ENCODE assay signal across 17 cellular contexts in the genomic region with DNA sequence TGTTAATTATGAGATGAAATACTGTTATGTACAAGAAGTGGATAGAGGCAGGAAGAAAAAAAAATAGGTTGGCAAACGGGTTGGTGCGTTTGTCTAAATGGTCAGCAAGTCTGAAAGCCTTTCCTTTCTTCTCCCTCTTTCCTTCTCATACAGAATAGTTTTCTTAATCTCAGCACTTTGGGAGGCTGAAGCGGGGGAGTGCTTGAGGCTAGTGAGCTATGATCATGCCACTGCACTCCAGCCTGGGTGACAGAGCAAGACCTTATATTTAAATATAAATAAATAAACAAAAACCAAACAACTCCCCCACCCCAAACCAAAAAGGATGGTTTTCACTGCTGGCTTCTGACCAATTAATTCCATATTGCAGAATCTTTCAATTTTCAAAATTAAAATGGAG.
DNase-seq lines count a peak whose midpoint lies in the region; ATAC-seq and TF ChIP-seq lines count a peak whose summit lies in the region.
"Had no signal": no experiment of that assay in that cellular context is flagged by ENCODE, and none has a peak within 500 bp of the region (broad histone marks: within the 10 kb centered on the region; RNA-seq: fewer than 3 reads in every experiment).

No MANE protein-coding gene starts in this region.

- no peaks in the 10 kb centered on the region for H3K9me2 ChIP-seq in Karpas-422 (replicated peaks; ENCODE audit: insufficient read depth, low read length)

- peak overlapping the region; percentile 90 for H3K27ac Mint-ChIP-seq in natural killer cell

- no peak overlapping the region for H2AFZ ChIP-seq in Karpas-422 (ENCODE audit: low read length)

- peaks cover 44 to 46% of the 10 kb centered on the region in 2 donors for H3K4me1 Mint-ChIP-seq in natural killer cell

- H3K36me3 Mint-ChIP-seq in natural killer cell: peaks cover 8% of the 10 kb centered on the region

- TF ChIP-seq POLR2A in thyroid gland (IDR thresholded peaks at IDR 0.05): no peak

- intact Hi-C loops in heart right ventricle (cut with DNase I): no loop called here
- intact Hi-C loops in left ventricle myocardium superior (cut with micrococcal nuclease): no loop called here
- intact Hi-C loops in dorsolateral prefrontal cortex (cut with DNase I): loop anchor here in 1 of 2 donors (10.0 kb wide), 1 partner anchor 57 kb away; no protein-coding TSS in a partner anchor
- intact Hi-C loops in natural killer cell (cut with micrococcal nuclease): no loop called here
- intact Hi-C loops in thyroid gland (cut with DNase I): loop anchor here (10.0 kb wide), 1 partner anchor 63 kb away; no protein-coding TSS in a partner anchor

- H4K20me1 ChIP-seq in Karpas-422 (ENCODE audit: insufficient read depth, low read depth, low read length): no peaks in the 10 kb centered on the region

- H3K9me3 ChIP-seq in heart right ventricle (no peaks in the 10 kb centered on the region), thyroid gland (no peaks in the 10 kb centered on the region), Karpas-422 (ENCODE audit: low read length) (no peaks in the 10 kb centered on the region)
- H3K9me3 ChIP-seq: A549 had no signal

- H3K27me3 ChIP-seq in heart right ventricle (no peaks in the 10 kb centered on the region), dorsolateral prefrontal cortex (no peaks in the 10 kb centered on the region), thyroid gland (no peaks in the 10 kb centered on the region), Karpas-422 (ENCODE audit: low read length) (no peaks in the 10 kb centered on the region)

- peak overlapping the region; percentile 11 to 72 (median 61) for H3K27ac ChIP-seq in heart right ventricle
- peak overlapping the region in 42 of 59 donors; percentile 1 to 86 (median 70) for H3K27ac ChIP-seq in dorsolateral prefrontal cortex
- peak overlapping the region; percentile 62 to 96 (median 68) for H3K27ac ChIP-seq in thyroid gland
- H3K27ac ChIP-seq in Karpas-422 (ENCODE audit: low read length): no peak overlapping the region
- H3K27ac ChIP-seq: A549, C4-2B had no signal

- H3K4me1 ChIP-seq in heart right ventricle: peaks cover 12 to 61% (median 29%) of the 10 kb centered on the region in 9 donors
- H3K4me1 ChIP-seq in thyroid gland: peaks cover 28 to 39% of the 10 kb centered on the region in 2 donors
- H3K4me1 ChIP-seq in Karpas-422 (ENCODE audit: low read length): no peaks in the 10 kb centered on the region

- TF ChIP-seq CTCF in heart right ventricle (IDR thresholded peaks at IDR 0.05): no peak
- no peak for TF ChIP-seq CTCF in dorsolateral prefrontal cortex (IDR thresholded peaks at IDR 0.05 in 54 of 56, conservative IDR thresholded peaks at IDR 0.05 in 2 of 56; ENCODE audit: low read depth in 1 of 56, partially characterized antibody in 56 of 56)
- TF ChIP-seq CTCF in natural killer cell (IDR thresholded peaks at IDR 0.05): no peak
- no peak for TF ChIP-seq CTCF in thyroid gland (IDR thresholded peaks at IDR 0.05)
- no peak for TF ChIP-seq CTCF in GM10248 (IDR thresholded peaks at IDR 0.05; ENCODE audit: control extremely low read depth, extremely low read depth, low read depth, missing control alignments)

- H3K9me3 Mint-ChIP-seq in natural killer cell: no peaks in the 10 kb centered on the region

- peaks cover 29% of the 10 kb centered on the region for H3K79me2 ChIP-seq in Karpas-422 (ENCODE audit: low read length)

- H3K4me3 Mint-ChIP-seq in natural killer cell: peak overlapping the region; percentile 84

- H3K4me3 ChIP-seq in heart right ventricle: no peak overlapping the region
- no peak overlapping the region for H3K4me3 ChIP-seq in dorsolateral prefrontal cortex
- no peak overlapping the region for H3K4me3 ChIP-seq in thyroid gland (replicated peaks in 1 of 3)
- H3K4me3 ChIP-seq in Karpas-422 (ENCODE audit: low read length): no peak overlapping the region
- H3K4me3 ChIP-seq: A549 had no signal

- H3K9ac ChIP-seq in Karpas-422 (ENCODE audit: low read length): no peak overlapping the region

- 60 to 72% methylated on average over 3 of the region's 3 CpGs for WGBS in heart right ventricle, 2 donors
- WGBS in thyroid gland, 2 donors: 22 to 40% methylated on average over 3 of the region's 3 CpGs

- H3K36me3 ChIP-seq in heart right ventricle (peaks cover 0 to 91% (median 10%) of the 10 kb centered on the region in 9 donors), thyroid gland (peaks cover 0 to 3% of the 10 kb centered on the region in 2 donors), Karpas-422 (ENCODE audit: insufficient read depth, low read length) (peaks cover 3% of the 10 kb centered on the region; the same call in 1 of the 2 replicates)

- CTCF ChIA-PET in GM10248 (lab: Yijun Ruan, JAX): interaction anchor here (2.8 kb wide), 1 partner anchor 15 kb away, joined by 6 read pairs; no protein-coding TSS in a partner anchor

- DNase-seq in heart right ventricle: no peak
- DNase-seq in left ventricle myocardium superior: no peak
- no peak for DNase-seq in dorsolateral prefrontal cortex
- no peak for DNase-seq in natural killer cell
- DNase-seq in thyroid gland: peak; percentile 52 to 53
- DNase-seq in GM10248 (ENCODE audit: extremely low spot score): no peak
- no peak for DNase-seq in Karpas-422
- DNase-seq: COR-L47, DMS153, GOT3, NCI-H1417, NCI-H1930, NCI-H2171, NCI-H446 treated with DMSO at 0.1 percent for 48 hours, RPMI8226 had no signal

- POLR2A ChIA-PET in GM10248 (lab: Yijun Ruan, JAX): no interaction called here

- no peak overlapping the region for H3K4me2 ChIP-seq in Karpas-422 (ENCODE audit: low read depth, low read length, poor library complexity, severe bottlenecking)
- H3K4me2 ChIP-seq: A549 had no signal

- no peaks in the 10 kb centered on the region for H3K27me3 Mint-ChIP-seq in natural killer cell (ENCODE audit: low read depth in 2 of 2)

- no peak for ATAC-seq in heart right ventricle
- ATAC-seq in left ventricle myocardium superior: no peak
- no peak for ATAC-seq in natural killer cell
- ATAC-seq: A549 had no signal

Comparison
In these comparisons a context has a peak if more than half of its experiments do, and no peak if none do; other contexts are left out.
1. DNase-seq: peak in thyroid gland (2 of 2); none in heart right ventricle (0 of 2), left ventricle myocardium superior (single experiment), dorsolateral prefrontal cortex (0 of 10), natural killer cell (single experiment), GM10248 (single experiment) and Karpas-422 (single experiment).